ENCODE assay signal across 8 cellular contexts in genomic region chr9:106862946-106863740, GRCh38. TPM values are rescaled to one million over a fixed set of nuclear protein-coding genes. Genes with fewer than 3 reads are reported as not detected.
DNase-seq lines count a peak whose midpoint lies in the region; ATAC-seq and TF ChIP-seq lines count a peak whose summit lies in the region.

ZNF462 (plus strand) TSS chr9:106863166; CDS start chr9:106923384, 60,218 bp downstream.

- H3K27ac ChIP-seq in breast epithelium (peak within 1 kb of the TSS; percentile 92), iPS-20b (ENCODE audit: low read length) (peak within 1 kb of the TSS; percentile 50), gastrocnemius medialis (peak within 1 kb of the TSS; percentile 88 to 92 (median 89))

- peak within 1 kb of the TSS; percentile 97 for H3K9ac ChIP-seq in iPS-20b (ENCODE audit: low read depth, low read length)

- CTCF ChIA-PET in activated naive CD4-positive, alpha-beta T cell treated with anti-CD3 and anti-CD28 coated beads for 36 hours (lab: Charles Lee) = interaction anchor here (0.7 kb wide), 1 partner anchor 241 kb away, joined by 4 read pairs; no protein-coding TSS in a partner anchor

- peak within 1 kb of the TSS; percentile 76 for H3K4me3 Mint-ChIP-seq in activated naive CD4-positive, alpha-beta T cell treated with anti-CD3 and anti-CD28 coated beads for 36 hours

- H3K9me3 ChIP-seq in breast epithelium (no peaks in the 10 kb centered on the region), iPS-20b (ENCODE audit: insufficient read depth, low read depth, low read length) (no peaks in the 10 kb centered on the region), gastrocnemius medialis (no peaks in the 10 kb centered on the region)

- TF ChIP-seq CTCF in breast epithelium (IDR thresholded peaks at IDR 0.05) = peak; percentile 56 to 100 (median 100)
- TF ChIP-seq CTCF in gastrocnemius medialis (IDR thresholded peaks at IDR 0.05 in 4 of 5, conservative IDR thresholded peaks at IDR 0.05 in 1 of 5) = peak; percentile 8 to 99 (median 69)

- H3K36me3 ChIP-seq in breast epithelium (no peaks in the 10 kb centered on the region), iPS-20b (ENCODE audit: insufficient read depth, low read depth, low read length) (peaks cover 23% of the 10 kb centered on the region; the same call in 1 of the 2 replicates), gastrocnemius medialis (no peaks in the 10 kb centered on the region)

- H3K36me3 Mint-ChIP-seq in activated naive CD4-positive, alpha-beta T cell treated with anti-CD3 and anti-CD28 coated beads for 36 hours (ENCODE audit: low read depth) = no peaks in the 10 kb centered on the region

- H3K4me3 ChIP-seq in breast epithelium = peak within 1 kb of the TSS; percentile 65 to 77 (median 66)
- peak within 1 kb of the TSS; percentile 96 for H3K4me3 ChIP-seq in iPS-20b (ENCODE audit: low read length)
- H3K4me3 ChIP-seq in gastrocnemius medialis = peak within 1 kb of the TSS; percentile 82 to 87 (median 84)

- no peaks in the 10 kb centered on the region for H3K9me3 Mint-ChIP-seq in activated naive CD4-positive, alpha-beta T cell treated with anti-CD3 and anti-CD28 coated beads for 36 hours

- peaks cover 69% of the 10 kb centered on the region for H3K27me3 Mint-ChIP-seq in activated naive CD4-positive, alpha-beta T cell treated with anti-CD3 and anti-CD28 coated beads for 36 hours (ENCODE audit: low read depth)

- DNase-seq in activated naive CD4-positive, alpha-beta T cell treated with anti-CD3 and anti-CD28 coated beads for 36 hours = peak; percentile 5
- DNase-seq in activated naive CD4-positive, alpha-beta T cell treated with anti-CD3 and anti-CD28 coated beads, Interleukin-2, amount 50 U/mL, for 16 hours = no peak
- DNase-seq in NCI-H82 (lab: John Stamatoyannopoulos, UW) (peak; percentile 78), breast epithelium (ENCODE audit: low spot score in 2 of 2) (peak in 1 of 2 donors; percentile 41), gastrocnemius medialis (peak; percentile 37 to 58)
- DNase-seq in stimulated activated CD4-positive, alpha-beta T cell treated with anti-CD3 and anti-CD28 coated beads, Interleukin-4, amount 100 ng/mL, for 1 hour = no peak
- DNase-seq in stimulated activated CD4-positive, alpha-beta T cell treated with anti-CD3 and anti-CD28 coated beads, Interleukin-4, amount 100 ng/mL, for 24 hours = no peak

- in situ Hi-C loops in gastrocnemius medialis (cut with MboI; ENCODE audit: low sequenced_read_pairs in 4 of 4) = loop anchor here in 1 of 4 donors (25.0 kb wide), 1 partner anchor 951 kb away; no protein-coding TSS in a partner anchor

- H3K27me3 ChIP-seq in breast epithelium (peaks cover 0 to 4% of the 10 kb centered on the region in 2 donors), iPS-20b (ENCODE audit: insufficient read depth, low read length) (no peaks in the 10 kb centered on the region; the same call in 1 of the 2 replicates), gastrocnemius medialis (no peaks in the 10 kb centered on the region)

- H3K27ac Mint-ChIP-seq in activated naive CD4-positive, alpha-beta T cell treated with anti-CD3 and anti-CD28 coated beads for 36 hours = no peak within 1 kb of the TSS

- H3K4me1 Mint-ChIP-seq in activated naive CD4-positive, alpha-beta T cell treated with anti-CD3 and anti-CD28 coated beads for 36 hours (ENCODE audit: low read depth) = peaks cover 32% of the 10 kb centered on the region

- peak; percentile 32 to 37 for ATAC-seq in gastrocnemius medialis

- H3K4me1 ChIP-seq in breast epithelium (peaks cover 3 to 6% of the 10 kb centered on the region in 2 donors), iPS-20b (ENCODE audit: insufficient read depth, low read length) (peaks cover 31% of the 10 kb centered on the region; the same call in 1 of the 2 replicates), gastrocnemius medialis (peaks cover 18 to 36% of the 10 kb centered on the region in 2 donors)

- TF ChIP-seq POLR2A in breast epithelium (IDR thresholded peaks at IDR 0.05) (no peak), gastrocnemius medialis (IDR thresholded peaks at IDR 0.05) (no peak)

- intact Hi-C loops in activated naive CD4-positive, alpha-beta T cell treated with anti-CD3 and anti-CD28 coated beads for 36 hours (cut with micrococcal nuclease) = loop anchor here (5.0 to 10.0 kb wide), 2 partner anchors 958 to 1021 kb away; no protein-coding TSS in a partner anchor
- intact Hi-C loops in breast epithelium (cut with DNase I; ENCODE audit: low total_unique reads) (no loop called here), gastrocnemius medialis (cut with DNase I; ENCODE audit: low total_unique reads) (loop anchor here (1.0 to 10.0 kb wide), 8 partner anchors 54 to 1168 kb away; partner anchors contain the start of genes RAD23B and TMEM38B)

RNA-seq across cellular contexts. Expression of gene ZNF462, which starts in this region (rescaled TPM):
- under 1 TPM; 0.33 to 0.40 TPM for total RNA-seq in activated naive CD4-positive, alpha-beta T cell treated with anti-CD3 and anti-CD28 coated beads for 36 hours
- total RNA-seq in breast epithelium = 10 to 100 TPM in 2 of 3 donors, 1 to 10 TPM in 1; 9.0 to 36.4 (median 20.6) TPM
- 10 to 100 TPM in 2 of 4 donors, 1 to 10 TPM in 2; 9.3 to 13.3 (median 11.4) TPM for total RNA-seq in gastrocnemius medialis

Comparison
In these comparisons a context has a peak if more than half of its experiments do, and no peak if none do; other contexts are left out.
1. RNA of gene ZNF462 (total RNA-seq): 9.0 to 36.4 TPM in breast epithelium and 9.3 to 13.3 TPM in gastrocnemius medialis; 0.33 to 0.40 TPM in activated naive CD4-positive, alpha-beta T cell treated with anti-CD3 and anti-CD28 coated beads for 36 hours; every median in the first group is over 4 times any median in the second.
2. Peak in DNase-seq in activated naive CD4-positive, alpha-beta T cell treated with anti-CD3 and anti-CD28 coated beads for 36 hours; RNA of the gene not detected or under 1 TPM.
3. DNase-seq: peak in NCI-H82 (single experiment) and gastrocnemius medialis (2 of 2); none in activated naive CD4-positive, alpha-beta T cell treated with anti-CD3 and anti-CD28 coated beads, Interleukin-2, amount 50 U/mL, for 16 hours (single experiment), stimulated activated CD4-positive, alpha-beta T cell treated with anti-CD3 and anti-CD28 coated beads, Interleukin-4, amount 100 ng/mL, for 1 hour (single experiment) and stimulated activated CD4-positive, alpha-beta T cell treated with anti-CD3 and anti-CD28 coated beads, Interleukin-4, amount 100 ng/mL, for 24 hours (single experiment).
4. Peak in every context shown above with its lines, with median percentiles within 50 percentile points of each other: H3K27ac ChIP-seq and H3K4me3 ChIP-seq.